In genomic region chr3:32109256-32109655, GRCh38 we compare ENCODE assay signal across 8 cellular contexts. TPM values are rescaled to one million over a fixed set of nuclear protein-coding genes. Genes with fewer than 3 reads are reported as not detected.
DNase-seq lines count a peak whose midpoint lies in the region; ATAC-seq and TF ChIP-seq lines count a peak whose summit lies in the region.

No MANE protein-coding gene starts in this region.

- peak overlapping the region in 1 of 59 donors; percentile 11 for H3K4me3 ChIP-seq in dorsolateral prefrontal cortex
- no peak overlapping the region for H3K4me3 ChIP-seq in uterus

- intact Hi-C loops in dorsolateral prefrontal cortex (cut with DNase I), result loop anchor here (2.0 to 5.0 kb wide), 3 partner anchors 33 to 577 kb away; partner anchors contain the start of gene STT3B (in 1 of the 2)
- intact Hi-C loops in uterus (cut with DNase I; ENCODE audit: low total_unique reads), result no loop called here

- no peak for TF ChIP-seq CTCF in dorsolateral prefrontal cortex (IDR thresholded peaks at IDR 0.05 in 54 of 56, conservative IDR thresholded peaks at IDR 0.05 in 2 of 56; ENCODE audit: low read depth in 1 of 56, partially characterized antibody in 56 of 56)
- TF ChIP-seq CTCF in uterus (IDR thresholded peaks at IDR 0.05), result no peak

- ATAC-seq in GM21825 (IDR thresholded peaks at IDR 0.05; ENCODE audit: unreplicated experiment), result no peak

- no peaks in the 10 kb centered on the region for H3K36me3 ChIP-seq in uterus

- DNase-seq in NCI-H82 (lab: John Stamatoyannopoulos, UW), result peak; percentile 32
- DNase-seq in NCI-H82 treated with DMSO at 0.1 percent for 48 hours (lab: John Stamatoyannopoulos, UW; ENCODE audit: unreplicated experiment), result no peak
- peak; percentile 42 to 87 (median 78) for DNase-seq in dorsolateral prefrontal cortex
- peak; percentile 2 to 40 for DNase-seq in lung microvascular endothelial cell (ENCODE audit: low read depth in 2 of 2)
- DNase-seq in uterus, result peak; percentile 82 to 85
- DNase-seq in activated CD4-positive, alpha-beta T cell treated with anti-CD3 and anti-CD28 coated beads for 4 hours, result no peak
- DNase-seq in 8988T, result no peak

- H3K27ac ChIP-seq in dorsolateral prefrontal cortex (peak overlapping the region in 15 of 59 donors; percentile 3 to 68 (median 26)), uterus (peak overlapping the region; percentile 47 to 51)

- TF ChIP-seq POLR2A in uterus (IDR thresholded peaks at IDR 0.05), result no peak

- no peaks in the 10 kb centered on the region for H3K27me3 ChIP-seq in dorsolateral prefrontal cortex
- H3K27me3 ChIP-seq in uterus, result no peaks in the 10 kb centered on the region

- no peaks in the 10 kb centered on the region for H3K9me3 ChIP-seq in uterus

- H3K4me1 ChIP-seq in uterus, result no peaks in the 10 kb centered on the region

RNA-seq across cellular contexts. Expression of gene GPD1L, which starts 2.8 kb away (rescaled TPM):
- total RNA-seq in dorsolateral prefrontal cortex (10 to 100 TPM; 32.5 to 90.3 (median 61.9) TPM), lung microvascular endothelial cell (8.9 and 12.9 TPM in 2 replicates), uterus (10 to 100 TPM; 32.5 to 46.2 (median 41.1) TPM)

Comparison
In these comparisons a context has a peak if more than half of its experiments do, and no peak if none do; other contexts are left out.
1. DNase-seq: peak in NCI-H82 (single experiment), dorsolateral prefrontal cortex (10 of 10), lung microvascular endothelial cell (2 of 2) and uterus (2 of 2); none in NCI-H82 treated with DMSO at 0.1 percent for 48 hours (single experiment), activated CD4-positive, alpha-beta T cell treated with anti-CD3 and anti-CD28 coated beads for 4 hours (0 of 2) and 8988T (single experiment).